Comparison of ENCODE assay signal across 17 cellular contexts in genomic region chr19:5956728-5957127, GRCh38. TPM values are rescaled to one million over a fixed set of nuclear protein-coding genes. Genes with fewer than 3 reads are reported as not detected.
DNase-seq lines count a peak whose midpoint lies in the region; ATAC-seq, FAIRE-seq and TF ChIP-seq lines count a peak whose summit lies in the region.
"Had no signal": no experiment of that assay in that cellular context is flagged by ENCODE, and none has a peak within 500 bp of the region (broad histone marks: within the 10 kb centered on the region; RNA-seq: fewer than 3 reads in every experiment).

No MANE protein-coding gene starts in this region.

- peaks cover 92% of the 10 kb centered on the region for H3K4me1 ChIP-seq in cardiac muscle cell (ENCODE audit: low read depth)
- H3K4me1 ChIP-seq in kidney (ENCODE audit: control insufficient read depth in 1 of 2, insufficient read depth in 1 of 2, low read depth in 1 of 2, low read length in 2 of 2): peaks cover 37 to 52% of the 10 kb centered on the region in 2 donors
- H3K4me1 ChIP-seq in stomach: peaks cover 83 to 100% (median 98%) of the 10 kb centered on the region in 4 donors

- peak overlapping the region; percentile 95 for H3K27ac ChIP-seq in cardiac muscle cell
- peak overlapping the region; percentile 8; the same call in 1 of the 2 replicates for H3K27ac ChIP-seq in VCaP
- no peak overlapping the region for H3K27ac ChIP-seq in kidney (ENCODE audit: low read depth in 2 of 2, low read length in 2 of 2)
- H3K27ac ChIP-seq in stomach: peak overlapping the region in 4 of 5 donors; percentile 41 to 84 (median 61)
- H3K27ac ChIP-seq: brain microvascular endothelial cell, upper lobe of right lung had no signal

- no peaks in the 10 kb centered on the region for H3K9me3 ChIP-seq in cardiac muscle cell (ENCODE audit: low read depth)
- no peaks in the 10 kb centered on the region for H3K9me3 ChIP-seq in kidney (ENCODE audit: control insufficient read depth in 1 of 2, low read length in 2 of 2)
- no peaks in the 10 kb centered on the region for H3K9me3 ChIP-seq in stomach
- H3K9me3 ChIP-seq: upper lobe of right lung had no signal

- no peak for FAIRE-seq in kidney (lab: Jason Lieb, UNC)
- FAIRE-seq: TTC549 had no signal

- WGBS in stomach, 5 donors: 63 to 84% (median 75%) methylated on average over 12 of the region's 12 CpGs

- TF ChIP-seq POLR2A in stomach (IDR thresholded peaks at IDR 0.05): no peak

- no peak for TF ChIP-seq EP300 in stomach (IDR thresholded peaks at IDR 0.05)

- H3K4me3 ChIP-seq in cardiac muscle cell (no peak overlapping the region), kidney (ENCODE audit: low read length in 2 of 2) (no peak overlapping the region), stomach (no peak overlapping the region)
- H3K4me3 ChIP-seq: upper lobe of right lung had no signal

- no peak for TF ChIP-seq CTCF in cardiac muscle cell (IDR thresholded peaks at IDR 0.05; ENCODE audit: low read depth, low read length)
- TF ChIP-seq CTCF in VCaP (conservative IDR thresholded peaks at IDR 0.05): no peak
- TF ChIP-seq CTCF in kidney (IDR thresholded peaks at IDR 0.05; ENCODE audit: borderline replicate concordance, extremely low read depth, insufficient read depth): no peak
- no peak for TF ChIP-seq CTCF in stomach (IDR thresholded peaks at IDR 0.05)

- ATAC-seq in Right ventricle myocardium inferior: no peak
- ATAC-seq: stimulated activated naive CD8-positive, alpha-beta T cell treated with anti-CD3 and anti-CD28 coated beads, Interleukin-15, Interleukin-2, amounts not matched to agents 100 U/mL and 50 U/mL, for 24 hours; upper lobe of right lung had no signal

- no peak overlapping the region for H3K9ac ChIP-seq in kidney (ENCODE audit: low read length in 2 of 2)

- H3K27me3 ChIP-seq in cardiac muscle cell: no peaks in the 10 kb centered on the region
- no peaks in the 10 kb centered on the region for H3K27me3 ChIP-seq in stomach
- H3K27me3 ChIP-seq: brain microvascular endothelial cell, upper lobe of right lung had no signal

- DNase-seq in cardiac muscle cell (ENCODE audit: low read depth in 1 of 2, low spot score in 1 of 2) (no peak), Right ventricle myocardium inferior (ENCODE audit: missing footprints) (no peak), kidney (peak; percentile 41), stomach (no peak), NCI-H226 (no peak), DMS114 treated with DMSO at 0.1 percent for 48 hours (lab: John Stamatoyannopoulos, UW; ENCODE audit: unreplicated experiment) (no peak)
- no peak for DNase-seq in stimulated activated CD4-positive, alpha-beta T cell treated with anti-CD3 and anti-CD28 coated beads, Interleukin-15, amount 100 ng/mL, for 24 hours
- DNase-seq: activated naive CD4-positive, alpha-beta T cell treated with anti-CD3 and anti-CD28 coated beads, Interleukin-2, amount 50 U/mL, for 16 hours; activated T-cell treated with anti-CD3 and anti-CD28 coated beads, Interleukin-2, amount 50 U/mL, for 24 hours; brain microvascular endothelial cell; dermis blood vessel endothelial cell; NK-92 treated with Interleukin-12 subunit alpha and Interleukin-12 subunit beta, amount 100 ng/mL, for 24 hours; RPMI8226; stimulated activated naive CD8-positive, alpha-beta T cell treated with anti-CD3 and anti-CD28 coated beads, Interleukin-15, Interleukin-2, amounts not matched to agents 100 U/mL and 50 U/mL, for 24 hours; upper lobe of right lung had no signal

- H3K36me3 ChIP-seq in cardiac muscle cell (no peaks in the 10 kb centered on the region), kidney (ENCODE audit: control insufficient read depth in 1 of 2, insufficient read depth in 2 of 2, low read length in 2 of 2) (no peaks in the 10 kb centered on the region), stomach (peaks cover 0 to 5% (median 2%) of the 10 kb centered on the region in 4 donors)
- H3K36me3 ChIP-seq: brain microvascular endothelial cell had no signal

- intact Hi-C loops in Right ventricle myocardium inferior (cut with DNase I): loop anchor here (10.0 kb wide), 1 partner anchor 132 kb away; no protein-coding TSS in a partner anchor
- intact Hi-C loops in kidney (cut with DNase I): no loop called here
- intact Hi-C loops in stomach (cut with DNase I; ENCODE audit: low total_unique reads): no loop called here

RNA-seq across cellular contexts. Expression of gene RANBP3, which starts 21.2 kb away (rescaled TPM):
- total RNA-seq in cardiac muscle cell (102 and 108 TPM in 2 replicates), Right ventricle myocardium inferior (65.6 TPM), kidney (69.7 TPM), stomach (100 to 1,000 TPM in 2 of 5 donors, 10 to 100 TPM in 3; 28.6 to 235 (median 85.9) TPM)
- polyA plus RNA-seq in cardiac muscle cell (17.7 and 18.3 TPM in 2 replicates), kidney (ENCODE audit: insufficient read depth, low read depth, low replicate concordance) (33.7 TPM), stomach (10 to 100 TPM; 27.7 to 34.4 (median 31.2) TPM)

RNA-seq across cellular contexts. Expression of gene CAPS, which starts 42.7 kb away (rescaled TPM):
- 14.4 and 23.6 TPM in 2 replicates for total RNA-seq in cardiac muscle cell
- 14.1 and 17.7 TPM in 2 replicates for polyA plus RNA-seq in cardiac muscle cell
- 3.8 TPM for total RNA-seq in Right ventricle myocardium inferior
- 82.1 TPM for total RNA-seq in kidney
- polyA plus RNA-seq in kidney (ENCODE audit: insufficient read depth, low read depth, low replicate concordance): 53.0 TPM
- 100 to 1,000 TPM in 1 of 5 donors, 10 to 100 TPM in 4; 27.2 to 143 (median 54.8) TPM for total RNA-seq in stomach
- 10 to 100 TPM; 34.5 to 50.4 (median 44.0) TPM for polyA plus RNA-seq in stomach

RNA-seq across cellular contexts. Expression of gene VMAC, which starts 52.1 kb away (rescaled TPM):
- total RNA-seq in cardiac muscle cell: 13.0 and 23.1 TPM in 2 replicates
- polyA plus RNA-seq in cardiac muscle cell: 3.9 and 6.2 TPM in 2 replicates
- 1.6 TPM for total RNA-seq in Right ventricle myocardium inferior
- 8.7 TPM for total RNA-seq in kidney
- 2.3 TPM for polyA plus RNA-seq in kidney (ENCODE audit: insufficient read depth, low read depth, low replicate concordance)
- total RNA-seq in stomach: 10 to 100 TPM in 3 of 5 donors, 1 to 10 TPM in 2; 3.6 to 60.8 (median 13.8) TPM
- 1 to 10 TPM; 4.3 to 5.0 (median 4.7) TPM for polyA plus RNA-seq in stomach

RNA-seq across cellular contexts. Expression of gene NDUFA11, which starts 53.1 kb away (rescaled TPM):
- total RNA-seq in cardiac muscle cell (295 and 485 TPM in 2 replicates), Right ventricle myocardium inferior (571 TPM), kidney (200 TPM), stomach (100 to 1,000 TPM in 4 of 5 donors, 10 to 100 TPM in 1; 22.2 to 474 (median 130) TPM)
- polyA plus RNA-seq in cardiac muscle cell (738 and 760 TPM in 2 replicates), kidney (ENCODE audit: insufficient read depth, low read depth, low replicate concordance) (763 TPM), stomach (100 to 1,000 TPM; 490 to 524 (median 492) TPM)

Comparison
In these comparisons a context has a peak if more than half of its experiments do, and no peak if none do; other contexts are left out.
1. H3K27ac ChIP-seq: peak in cardiac muscle cell (single experiment), VCaP (single experiment) and stomach (4 of 5); none in kidney (0 of 2).